Comparison of ENCODE assay signal across 11 cellular contexts in genomic region chr9:126328415-126328814, GRCh38. TPM values are rescaled to one million over a fixed set of nuclear protein-coding genes. Genes with fewer than 3 reads are reported as not detected.
DNase-seq lines count a peak whose midpoint lies in the region; ATAC-seq and TF ChIP-seq lines count a peak whose summit lies in the region.
"Had no signal": no experiment of that assay in that cellular context is flagged by ENCODE, and none has a peak within 500 bp of the region (broad histone marks: within the 10 kb centered on the region; RNA-seq: fewer than 3 reads in every experiment).

No MANE protein-coding gene starts in this region.

- no peak overlapping the region for H2BK5ac ChIP-seq in trophoblast cell (ENCODE audit: low read depth, low read length, poor library complexity)

- no peaks in the 10 kb centered on the region for H3K27me3 ChIP-seq in CD4-positive, alpha-beta T cell (ENCODE audit: control insufficient read depth, insufficient read depth, low read length)
- H3K27me3 ChIP-seq in trophoblast cell (ENCODE audit: insufficient read depth, low read length) (no peaks in the 10 kb centered on the region), GM23338 (ENCODE audit: insufficient read depth) (peaks cover 15% of the 10 kb centered on the region)
- H3K27me3 ChIP-seq: heart right ventricle had no signal

- POLR2A ChIA-PET in CD4-positive, alpha-beta T cell (lab: Charles Lee) = no interaction called here

- H3K27ac ChIP-seq in CD4-positive, alpha-beta T cell (ENCODE audit: low read depth, low read length) = no peak overlapping the region
- H3K27ac ChIP-seq in trophoblast cell (ENCODE audit: low read depth, low read length) = peak overlapping the region; percentile 2
- H3K27ac ChIP-seq in GM23338 (ENCODE audit: low read depth) = no peak overlapping the region

- H3K27me3 Mint-ChIP-seq in CD4-positive, alpha-beta T cell = no peaks in the 10 kb centered on the region
- H3K27me3 Mint-ChIP-seq in dendritic cell treated with granulocyte-macrophage colony-stimulating factor and Interleukin-4, amounts not matched to agents 40 ng/mL and 50 ng/mL, for 4 days = no peaks in the 10 kb centered on the region
- H3K27me3 Mint-ChIP-seq in GM23338 (ENCODE audit: insufficient read depth, low read depth, poor library complexity) = peaks cover 6% of the 10 kb centered on the region

- H2BK12ac ChIP-seq in trophoblast cell (ENCODE audit: low read length) = no peak overlapping the region

- H3K9me3 ChIP-seq in CD4-positive, alpha-beta T cell (ENCODE audit: control insufficient read depth, low read length) = no peaks in the 10 kb centered on the region
- H3K9me3 ChIP-seq in trophoblast cell (ENCODE audit: insufficient read depth, low read depth, low read length) = no peaks in the 10 kb centered on the region

- H2AFZ ChIP-seq in trophoblast cell (ENCODE audit: insufficient read depth, low read length, poor library complexity) (no peak overlapping the region), GM23338 (no peak overlapping the region)

- no peak for TF ChIP-seq POLR2A in NB4 (IDR thresholded peaks at IDR 0.05; ENCODE audit: extremely low read depth, insufficient read length)

- CTCF ChIA-PET in CD4-positive, alpha-beta T cell (lab: Charles Lee) = interaction anchor here (1.6 to 1.7 kb wide), 2 partner anchors 163 to 171 kb away, joined by 3 read pairs; no protein-coding TSS in a partner anchor

- H3K79me2 ChIP-seq in trophoblast cell (ENCODE audit: control insufficient read depth, insufficient read depth, low read length, poor library complexity) = no peaks in the 10 kb centered on the region
- no peaks in the 10 kb centered on the region; the same call in 1 of the 2 replicates for H3K79me2 ChIP-seq in GM23338 (replicated peaks; ENCODE audit: insufficient read depth)

- H3K9ac ChIP-seq in trophoblast cell (ENCODE audit: low read length) = no peak overlapping the region

- no peak for ATAC-seq in CD4-positive, alpha-beta T cell (ENCODE audit: poor library complexity)
- ATAC-seq in HG02884 (IDR thresholded peaks at IDR 0.05; ENCODE audit: unreplicated experiment) (no peak), GM23338 (no peak)
- ATAC-seq: activated CD4-positive, CD25-positive, alpha-beta regulatory T cell treated with anti-CD3 and anti-CD28 coated beads, Interleukin-2, amount 50 U/mL, for 24 hours had no signal

- no peak overlapping the region for H2AK5ac ChIP-seq in trophoblast cell (ENCODE audit: low read length)

- intact Hi-C loops in CD4-positive, alpha-beta T cell (cut with DNase I, micrococcal nuclease) = loop anchor here in 1 of 2 experiments (5.0 kb wide), 1 partner anchor 144 kb away; no protein-coding TSS in a partner anchor
- intact Hi-C loops in dendritic cell treated with granulocyte-macrophage colony-stimulating factor and Interleukin-4, amounts not matched to agents 40 ng/mL and 50 ng/mL, for 4 days (cut with micrococcal nuclease) = no loop called here

- no CpG with 5 or more reads among the region's 3 CpGs for WGBS in trophoblast cell (ENCODE audit: extremely low coverage, insufficient coverage, insufficient read length)

- H3K79me1 ChIP-seq in trophoblast cell (ENCODE audit: low read length) = peaks cover 19% of the 10 kb centered on the region

- DNase-seq in CD4-positive, alpha-beta T cell = no peak
- DNase-seq in NB4 (ENCODE audit: low read depth) (peak; percentile 51), trophoblast cell (no peak), HT-29 (ENCODE audit: low spot score) (no peak), GM23338 (ENCODE audit: low spot score) (no peak)
- DNase-seq in stimulated activated CD4-positive, alpha-beta T cell treated with anti-CD3 and anti-CD28 coated beads, Interleukin-4, amount 100 ng/mL, for 4 hours = no peak
- DNase-seq: activated naive CD4-positive, alpha-beta T cell treated with anti-CD3 and anti-CD28 coated beads for 36 hours; heart right ventricle had no signal

- H3K14ac ChIP-seq in trophoblast cell (ENCODE audit: low read length) = no peak overlapping the region

- no peaks in the 10 kb centered on the region for H4K20me1 ChIP-seq in GM23338 (replicated peaks; ENCODE audit: insufficient read depth)

- no peak overlapping the region for H4K91ac ChIP-seq in trophoblast cell (ENCODE audit: low read depth, low read length)

- H3K4me2 ChIP-seq in trophoblast cell (ENCODE audit: low read length) = peak overlapping the region; percentile 8
- H3K4me2 ChIP-seq in GM23338 = no peak overlapping the region

- peak overlapping the region; percentile 67 for H3K27ac Mint-ChIP-seq in CD4-positive, alpha-beta T cell
- peak overlapping the region; percentile 74 for H3K27ac Mint-ChIP-seq in dendritic cell treated with granulocyte-macrophage colony-stimulating factor and Interleukin-4, amounts not matched to agents 40 ng/mL and 50 ng/mL, for 4 days
- H3K27ac Mint-ChIP-seq in GM23338 = no peak overlapping the region
- H3K27ac Mint-ChIP-seq: activated naive CD4-positive, alpha-beta T cell treated with anti-CD3 and anti-CD28 coated beads for 36 hours had no signal

- H3K4me3 Mint-ChIP-seq in CD4-positive, alpha-beta T cell = peak overlapping the region; percentile 84
- H3K4me3 Mint-ChIP-seq in dendritic cell treated with granulocyte-macrophage colony-stimulating factor and Interleukin-4, amounts not matched to agents 40 ng/mL and 50 ng/mL, for 4 days = peak overlapping the region; percentile 81
- no peak overlapping the region for H3K4me3 Mint-ChIP-seq in GM23338

- H3K36me3 ChIP-seq in trophoblast cell (ENCODE audit: control insufficient read depth in 1 of 2, insufficient read depth in 2 of 2, low read length in 2 of 2) = no peaks in the 10 kb centered on the region
- H3K36me3 ChIP-seq in GM23338 (ENCODE audit: insufficient read depth) = no peaks in the 10 kb centered on the region
- H3K36me3 ChIP-seq: heart right ventricle had no signal

- H3K4me1 Mint-ChIP-seq in CD4-positive, alpha-beta T cell (ENCODE audit: low read depth) = peaks cover 55% of the 10 kb centered on the region
- peaks cover 68% of the 10 kb centered on the region for H3K4me1 Mint-ChIP-seq in dendritic cell treated with granulocyte-macrophage colony-stimulating factor and Interleukin-4, amounts not matched to agents 40 ng/mL and 50 ng/mL, for 4 days (ENCODE audit: low read depth)
- peaks cover 24% of the 10 kb centered on the region for H3K4me1 Mint-ChIP-seq in GM23338

- H3K4me1 ChIP-seq in trophoblast cell (ENCODE audit: control insufficient read depth in 1 of 2, insufficient read depth in 2 of 2, low read length in 2 of 2) = peaks cover 17 to 25% of the 10 kb centered on the region in 2 experiments
- peaks cover 7% of the 10 kb centered on the region; the same call in 1 of the 2 replicates for H3K4me1 ChIP-seq in GM23338 (ENCODE audit: insufficient read depth)

- peaks cover 2% of the 10 kb centered on the region for H3K9me3 Mint-ChIP-seq in CD4-positive, alpha-beta T cell
- peaks cover 8% of the 10 kb centered on the region for H3K9me3 Mint-ChIP-seq in dendritic cell treated with granulocyte-macrophage colony-stimulating factor and Interleukin-4, amounts not matched to agents 40 ng/mL and 50 ng/mL, for 4 days
- peaks cover 14% of the 10 kb centered on the region for H3K9me3 Mint-ChIP-seq in GM23338

- no peaks in the 10 kb centered on the region for H3K9me2 ChIP-seq in GM23338 (ENCODE audit: insufficient read depth)

- no peak overlapping the region for H2BK120ac ChIP-seq in trophoblast cell (ENCODE audit: insufficient read depth, low read length, poor library complexity)

- no peak for TF ChIP-seq CTCF in CD4-positive, alpha-beta T cell (IDR thresholded peaks at IDR 0.05)
- TF ChIP-seq CTCF in NB4 (IDR thresholded peaks at IDR 0.05; ENCODE audit: low read depth, low read length) (no peak), GM23338 (conservative IDR thresholded peaks at IDR 0.05; ENCODE audit: low read depth in 2 of 2) (no peak)

- H4K8ac ChIP-seq in trophoblast cell (ENCODE audit: low read depth, low read length) = no peak overlapping the region

- H3F3A ChIP-seq in GM23338 (replicated peaks; ENCODE audit: low read depth) = peaks cover 3% of the 10 kb centered on the region; the same call in 1 of the 2 replicates

- peak overlapping the region; percentile 73 for H3K4me3 ChIP-seq in NB4 (ENCODE audit: low read depth, low read length)
- no peak overlapping the region for H3K4me3 ChIP-seq in trophoblast cell (ENCODE audit: low read depth, low read length)
- H3K4me3 ChIP-seq in GM23338 = no peak overlapping the region

- no peak overlapping the region for H3K23ac ChIP-seq in trophoblast cell (ENCODE audit: low read length)

- H3K18ac ChIP-seq in trophoblast cell (ENCODE audit: low read length) = no peak overlapping the region

- H3K4ac ChIP-seq in trophoblast cell (ENCODE audit: low read depth, low read length) = no peak overlapping the region

- H3K36me3 Mint-ChIP-seq in CD4-positive, alpha-beta T cell (ENCODE audit: low read depth) = peaks cover 15% of the 10 kb centered on the region
- H3K36me3 Mint-ChIP-seq in dendritic cell treated with granulocyte-macrophage colony-stimulating factor and Interleukin-4, amounts not matched to agents 40 ng/mL and 50 ng/mL, for 4 days (ENCODE audit: low read depth) = peaks cover 46% of the 10 kb centered on the region
- peaks cover 8% of the 10 kb centered on the region; the same call in 2 of the 3 replicates for H3K36me3 Mint-ChIP-seq in GM23338 (ENCODE audit: low read depth)

- H4K12ac ChIP-seq in trophoblast cell (ENCODE audit: low read depth, low read length) = no peak overlapping the region

TF ChIP-seq in GM23338, 12 proteins besides CTCF, POLR2A, EP300 and RAD21 (continues in another document):
- TF ChIP-seq CREB1 (CRISPR knock-in tag; IDR thresholded peaks at IDR 0.05; ENCODE audit: low read depth) (no peak), NANOG (IDR thresholded peaks at IDR 0.05; ENCODE audit: borderline replicate concordance) (no peak), EZH2 (IDR thresholded peaks at IDR 0.05; ENCODE audit: low read depth, unreplicated experiment) (no peak), ZNF331 (CRISPR knock-in tag; IDR thresholded peaks at IDR 0.05; ENCODE audit: low read depth) (no peak), EZH2phosphoT487 (IDR thresholded peaks at IDR 0.05; ENCODE audit: unreplicated experiment) (no peak)

RNA-seq across cellular contexts. Expression of gene MVB12B, which starts 1.8 kb away (rescaled TPM):
- total RNA-seq in CD4-positive, alpha-beta T cell = 10 to 100 TPM; 14.3 to 15.3 TPM
- polyA plus RNA-seq in trophoblast cell (2013) = 13.2 and 13.4 TPM in 2 replicates
- total RNA-seq in HT-29 (2014; rRNA removed; shearing (Covaris generic)) = 0.10 TPM in 1 of 2 replicates, not detected in the other
- total RNA-seq in GM23338 (2014; rRNA removed; shearing (Covaris generic)) = 4.0 and 6.6 TPM in 2 replicates
- 1.3 and 1.9 TPM in 2 replicates for polyA plus RNA-seq in GM23338 (2016; fragmentation: Nextera tagmentation; extraction: Ambion mirVana)
